Comparison of ENCODE assay signal across 9 cellular contexts in the genomic region with DNA sequence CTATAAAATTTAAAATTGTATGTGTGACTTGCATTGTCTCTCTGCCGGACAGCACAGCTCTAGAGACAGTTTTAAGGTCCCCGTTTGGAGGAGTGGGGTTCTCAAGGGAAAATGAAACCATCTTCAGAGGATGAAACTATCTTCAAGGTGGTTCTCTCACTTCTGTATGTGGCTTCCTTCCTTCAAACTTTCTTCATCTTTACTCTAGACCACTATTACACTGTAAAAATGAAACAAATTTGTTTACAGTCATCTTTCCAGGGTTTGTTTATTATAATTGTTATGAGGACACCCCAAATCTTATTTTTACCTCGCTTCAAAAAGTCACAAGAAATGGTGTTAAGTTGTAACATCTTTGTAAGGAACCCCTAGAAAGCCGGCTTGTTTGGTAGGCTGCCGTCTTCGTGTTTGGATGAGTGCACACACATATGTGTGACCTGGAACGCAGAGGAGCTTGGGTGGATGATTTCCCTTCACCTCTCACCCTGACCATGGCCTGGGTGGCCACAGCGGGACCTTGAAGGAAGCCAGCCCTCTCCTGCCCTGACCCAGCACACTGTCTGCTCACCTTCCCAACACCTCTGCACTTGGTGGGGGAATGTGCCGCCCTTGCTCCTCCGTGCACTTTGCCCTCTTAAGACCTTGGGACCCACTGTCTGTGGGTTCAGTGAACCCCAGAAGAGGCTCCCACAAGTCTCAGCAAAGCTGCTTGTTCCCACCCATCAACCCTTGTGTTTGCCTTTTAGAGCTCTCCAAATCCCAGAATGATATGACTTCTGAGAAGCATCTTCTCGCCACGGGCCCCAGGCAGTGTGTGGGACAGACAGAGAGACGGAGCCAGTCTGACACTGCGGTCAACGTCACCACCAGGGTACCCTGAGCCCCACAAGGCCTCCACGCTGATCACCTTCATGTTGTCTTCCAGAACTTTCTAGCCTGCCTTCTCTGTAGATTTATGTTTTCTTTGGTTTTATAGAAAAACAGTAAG.
A peak's percentile ranks its signal among the peaks of the same experiment; 100 is the strongest.
DNase-seq lines count a peak whose midpoint lies in the region; ATAC-seq and TF ChIP-seq lines count a peak whose summit lies in the region.
"Had no signal": no experiment of that assay in that cellular context is flagged by ENCODE, and none has a peak within 500 bp of the region (broad histone marks: within the 10 kb centered on the region; RNA-seq: fewer than 3 reads in every experiment).

No MANE protein-coding gene starts in this region.

- peak; percentile 54 for ATAC-seq in GM19397 (IDR thresholded peaks at IDR 0.05; ENCODE audit: unreplicated experiment)
- ATAC-seq in HG03108 (IDR thresholded peaks at IDR 0.05; ENCODE audit: unreplicated experiment), result peak; percentile 54

- no peaks in the 10 kb centered on the region for H3K27me3 ChIP-seq in colonic mucosa

- no peaks in the 10 kb centered on the region for H3K9me3 ChIP-seq in colonic mucosa

- H3K4me1 ChIP-seq in colonic mucosa, result no peaks in the 10 kb centered on the region

- CTCF ChIA-PET in GM10248 (lab: Yijun Ruan, JAX), result interaction anchor here (0.9 to 2.8 kb wide), 18 partner anchors 8 to 418 kb away, joined by 3 to 11 read pairs (median 4); partner anchors contain the start of gene RSPH3

- no peak overlapping the region for H3K4me3 ChIP-seq in colonic mucosa

- no peak overlapping the region for H3K9ac ChIP-seq in colonic mucosa (ENCODE audit: low read depth in 2 of 2, low read length in 2 of 2)

- no peaks in the 10 kb centered on the region for H3K36me3 ChIP-seq in colonic mucosa

- POLR2A ChIA-PET in GM10248 (lab: Yijun Ruan, JAX), result no interaction called here

- peak overlapping the region; percentile 6 for H3K27ac ChIP-seq in colonic mucosa

- peak; percentile 71 for DNase-seq in GM10248 (ENCODE audit: extremely low spot score)
- DNase-seq in colonic mucosa, result no peak
- DNase-seq in kidney glomerular epithelial cell (lab: John Stamatoyannopoulos, UW), result no peak
- no peak for DNase-seq in NCI-H345 (lab: John Stamatoyannopoulos, UW)
- no peak for DNase-seq in EL
- no peak for DNase-seq in ACHN
- DNase-seq: amniotic stem cell had no signal

- TF ChIP-seq CTCF in GM10248 (IDR thresholded peaks at IDR 0.05; ENCODE audit: control extremely low read depth, extremely low read depth, low read depth, missing control alignments) (no peak), colonic mucosa (IDR thresholded peaks at IDR 0.05) (no peak)

- in situ Hi-C loops in ACHN (cut with HindIII; ENCODE audit: low pct_ligation_motif_present, low pct_unique_long_range_greater_than_20kb, low sequenced_read_pairs), result no loop called here

- intact Hi-C loops in colonic mucosa (cut with DNase I), result no loop called here
